20 cellular contexts compared by ENCODE assay signal in the genomic region with DNA sequence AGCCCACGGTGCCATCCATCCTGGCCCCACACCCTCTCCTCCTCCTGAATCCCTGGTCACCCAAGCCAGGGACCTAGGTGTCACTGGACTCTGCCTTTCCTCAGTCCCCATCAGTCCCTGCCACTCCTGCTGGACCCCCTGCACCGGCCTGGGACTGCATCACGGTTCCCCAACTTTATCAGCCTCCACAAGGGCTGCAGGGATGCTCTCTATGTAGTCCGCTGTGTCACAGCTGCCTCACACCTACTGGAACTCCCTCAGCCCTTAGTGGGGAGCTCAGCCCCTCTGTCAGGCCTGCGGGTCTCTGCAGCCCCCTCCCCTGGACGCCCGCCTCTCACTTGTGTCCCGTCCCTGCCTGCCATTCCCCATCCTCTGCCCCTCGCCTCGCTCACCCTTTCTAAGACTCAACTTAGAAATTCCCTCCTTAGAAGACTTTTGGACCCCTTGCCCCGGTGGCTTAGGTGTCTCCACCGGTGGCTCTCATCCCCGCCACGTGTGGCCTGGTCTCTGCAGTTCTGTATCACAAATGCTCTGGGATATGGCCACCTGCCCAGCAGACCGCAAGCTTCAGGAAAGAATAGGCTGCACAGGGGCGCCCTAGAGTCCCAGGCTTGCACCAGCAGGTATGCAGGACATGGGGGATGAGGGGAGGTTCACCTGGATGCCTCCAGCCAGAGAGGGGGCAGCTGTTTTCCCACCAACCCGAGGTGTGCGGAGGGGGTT.
"Had no signal": no experiment of that assay in that cellular context is flagged by ENCODE, and none has a peak within 500 bp of the region (broad histone marks: within the 10 kb centered on the region; RNA-seq: fewer than 3 reads in every experiment).

No MANE protein-coding gene starts in this region.

- H3K27me3 ChIP-seq: ascending aorta, spleen, suprapubic skin had no signal

- H3K36me3 Mint-ChIP-seq: activated naive CD8-positive, alpha-beta T cell treated with anti-CD3 and anti-CD28 coated beads for 36 hours; naive thymus-derived CD8-positive, alpha-beta T cell; T-cell; type B pancreatic cell had no signal

- H3K4me1 ChIP-seq: ascending aorta, foreskin keratinocyte, psoas muscle had no signal

- H3K4me3 ChIP-seq: ascending aorta, coronary artery, mucosa of descending colon, psoas muscle, spleen, suprapubic skin had no signal

- H3K27ac ChIP-seq: ascending aorta, coronary artery, foreskin keratinocyte, psoas muscle, spleen, suprapubic skin, WERI-Rb-1 had no signal

- H3K36me3 ChIP-seq: ascending aorta, spleen, suprapubic skin, WERI-Rb-1 had no signal

- H3K27ac Mint-ChIP-seq: activated naive CD8-positive, alpha-beta T cell treated with anti-CD3 and anti-CD28 coated beads for 36 hours; activated T-helper 2 cell treated with anti-CD3 and anti-CD28 coated beads, Interferon-gamma antibody, Interleukin-2, Interleukin-4, amounts not matched to agents 10 μg/mL and 5 μg/mL and 100 μg/mL, durations not matched to agents 14 hours and 24 hours and 36 hours; T-cell; type B pancreatic cell had no signal

- FAIRE-seq: endothelial cell of umbilical vein, islet of Langerhans had no signal

- H3K27me3 Mint-ChIP-seq: T-cell, type B pancreatic cell had no signal

- H3K9me3 Mint-ChIP-seq: activated naive CD8-positive, alpha-beta T cell treated with anti-CD3 and anti-CD28 coated beads for 36 hours; activated T-helper 2 cell treated with anti-CD3 and anti-CD28 coated beads, Interferon-gamma antibody, Interleukin-2, Interleukin-4, amounts not matched to agents 10 μg/mL and 5 μg/mL and 100 μg/mL, durations not matched to agents 14 hours and 24 hours and 36 hours; naive thymus-derived CD8-positive, alpha-beta T cell; T-cell; type B pancreatic cell had no signal

- H3K4me3 Mint-ChIP-seq: activated naive CD8-positive, alpha-beta T cell treated with anti-CD3 and anti-CD28 coated beads for 36 hours; naive thymus-derived CD8-positive, alpha-beta T cell; T-cell; type B pancreatic cell had no signal

- H3K9me3 ChIP-seq: ascending aorta, mucosa of descending colon, psoas muscle, spleen, suprapubic skin had no signal

- DNase-seq: activated CD4-positive, alpha-beta T cell treated with anti-CD3 and anti-CD28 coated beads for 4 hours; activated naive CD8-positive, alpha-beta T cell treated with anti-CD3 and anti-CD28 coated beads for 36 hours; activated T-cell treated with anti-CD3 and anti-CD28 coated beads for 4 hours; effector CD4-positive, alpha-beta T cell; foreskin keratinocyte; naive thymus-derived CD8-positive, alpha-beta T cell; spleen; stimulated activated CD4-positive, alpha-beta T cell treated with anti-CD3 and anti-CD28 coated beads, Interleukin-1b, Interleukin-23, amount 100 ng/mL, for 48 hours; stimulated activated naive CD4-positive, alpha-beta T cell treated with Interleukin-2 at 50 U/mL for 16 hours; T-cell; WERI-Rb-1 had no signal
